ENCODE assay signal across 37 cellular contexts in genomic region chr15:91125162-91125561, GRCh38. TPM values are rescaled to one million over a fixed set of nuclear protein-coding genes. Genes with fewer than 3 reads are reported as not detected.
"Had no signal": no experiment of that assay in that cellular context is flagged by ENCODE, and none has a peak within 500 bp of the region (broad histone marks: within the 10 kb centered on the region; RNA-seq: fewer than 3 reads in every experiment).

No MANE protein-coding gene starts in this region.

- H3K36me3 ChIP-seq: MG63 had no signal

- DNase-seq: MG63, MM.1S, MV-4-11, NCI-H1048, NCI-H1092, NCI-H1092 treated with DMSO at 0.1 percent for 48 hours, NCI-H1105, NCI-H1105 treated with DMSO at 0.1 percent for 48 hours, NCI-H1417, NCI-H1417 treated with DMSO at 0.1 percent for 48 hours, NCI-H1436, NCI-H1436 treated with DMSO at 0.1 percent for 48 hours, NCI-H146, NCI-H1694, NCI-H1694 treated with DMSO at 0.1 percent for 48 hours, NCI-H187, NCI-H187 treated with DMSO at 0.1 percent for 48 hours, NCI-H1930, NCI-H2029, NCI-H2029 treated with DMSO at 0.1 percent for 48 hours, NCI-H2081, NCI-H2081 treated with DMSO at 0.1 percent for 48 hours, NCI-H2107, NCI-H2171, NCI-H2171 treated with DMSO at 0.1 percent for 48 hours, NCI-H2227 treated with DMSO at 0.1 percent for 48 hours, NCI-H226, NCI-H345, NCI-H446, NCI-H446 treated with DMSO at 0.1 percent for 48 hours, NCI-H510A, NCI-H510A treated with DMSO at 0.1 percent for 48 hours, NCI-H524, NCI-H524 treated with DMSO at 0.1 percent for 48 hours, NCI-H526 had no signal

- H3K4me3 ChIP-seq: MG63 had no signal

- H3K9me3 ChIP-seq: MG63 had no signal

RNA-seq across cellular contexts. Expression of gene SV2B, which starts 25.1 kb away (rescaled TPM):
- total RNA-seq: LHCN-M2, M059J had no signal
